In genomic region chr2:185069107-185069506, GRCh38 we compare ENCODE assay signal across 7 cellular contexts.
"Had no signal": no experiment of that assay in that cellular context is flagged by ENCODE, and none has a peak within 500 bp of the region (broad histone marks: within the 10 kb centered on the region; RNA-seq: fewer than 3 reads in every experiment).

No MANE protein-coding gene starts in this region.

- H3K4me2 ChIP-seq: GM23338 had no signal

- H3K4me3 Mint-ChIP-seq: GM23338, H9, IgD-negative memory B cell had no signal

- H3K27me3 Mint-ChIP-seq: IgD-negative memory B cell had no signal

- H3K4me1 Mint-ChIP-seq: GM23338, H9, IgD-negative memory B cell had no signal

- DNase-seq: H9, HCEC 1CT, KBM-7 had no signal

- H2AFZ ChIP-seq: GM23338 had no signal

- ATAC-seq: GM23338, HepG2 had no signal

- H3K4me3 ChIP-seq: GM23338 had no signal

- H3K27ac ChIP-seq: HL-60 had no signal

- H3K9me3 Mint-ChIP-seq: GM23338, H9, IgD-negative memory B cell had no signal

- H3K27ac Mint-ChIP-seq: GM23338, H9, IgD-negative memory B cell had no signal
